10 cellular contexts compared by ENCODE assay signal in genomic region chr19:54219702-54220101, GRCh38. TPM values are rescaled to one million over a fixed set of nuclear protein-coding genes. Genes with fewer than 3 reads are reported as not detected.
"Had no signal": no experiment of that assay in that cellular context is flagged by ENCODE, and none has a peak within 500 bp of the region (broad histone marks: within the 10 kb centered on the region; RNA-seq: fewer than 3 reads in every experiment).

No MANE protein-coding gene starts in this region.

RNA-seq across cellular contexts. Expression of gene LILRB3, which starts 3.1 kb away (rescaled TPM):
- total RNA-seq: activated CD8-positive, alpha-beta memory T cell treated with anti-CD3 and anti-CD28 coated beads for 36 hours; activated CD8-positive, alpha-beta T cell treated with anti-CD3 and anti-CD28 coated beads for 36 hours; activated naive CD4-positive, alpha-beta T cell treated with anti-CD3 and anti-CD28 coated beads for 36 hours; activated naive CD8-positive, alpha-beta T cell treated with anti-CD3 and anti-CD28 coated beads for 36 hours; activated T-cell treated with anti-CD3 and anti-CD28 coated beads, Interleukin-2, amount 50 U/mL, for 4 hours; astrocyte had no signal

RNA-seq across cellular contexts. Expression of gene LILRA6, which starts 22.9 kb away (rescaled TPM):
- total RNA-seq: activated B cell treated with CpG ODN at 0.5 μM for 24 hours; activated CD8-positive, alpha-beta memory T cell treated with anti-CD3 and anti-CD28 coated beads for 36 hours; activated CD8-positive, alpha-beta T cell treated with anti-CD3 and anti-CD28 coated beads for 36 hours; activated naive CD4-positive, alpha-beta T cell treated with anti-CD3 and anti-CD28 coated beads for 36 hours; activated naive CD4-positive, alpha-beta T cell treated with anti-CD3 and anti-CD28 coated beads, Interleukin-2, amount 50 U/mL, for 72 hours; activated naive CD8-positive, alpha-beta T cell treated with anti-CD3 and anti-CD28 coated beads for 36 hours; activated T-cell treated with anti-CD3 and anti-CD28 coated beads, Interleukin-2, amount 50 U/mL, for 4 hours; activated T-cell treated with anti-CD3 and anti-CD28 coated beads, Interleukin-2, amount 50 U/mL, for 72 hours; astrocyte; body of pancreas had no signal
